In genomic region chr19:38862321-38863059, GRCh38 we compare ENCODE assay signal across 8 cellular contexts. TPM values are rescaled to one million over a fixed set of nuclear protein-coding genes. Genes with fewer than 3 reads are reported as not detected.
A peak's percentile ranks its signal among the peaks of the same experiment; 100 is the strongest.
DNase-seq lines count a peak whose midpoint lies in the region; ATAC-seq, FAIRE-seq and TF ChIP-seq lines count a peak whose summit lies in the region.

No MANE protein-coding gene starts in this region.

- POLR2A ChIA-PET in endothelial cell of umbilical vein (lab: Charles Lee) = interaction anchor here (0.8 kb wide), 2 partner anchors 13 to 68 kb away, joined by 3 read pairs; partner anchors contain the start of genes MRPS12 and SARS2

- DNase-seq in GM04504 (ENCODE audit: low read depth) (peak; percentile 47), NCI-H2196 (lab: John Stamatoyannopoulos, UW; ENCODE audit: unreplicated experiment) (peak; percentile 86), endothelial cell of umbilical vein (ENCODE audit: low read depth, low spot score) (peak; percentile 87), retinal pigment epithelial cell (ENCODE audit: low read depth) (peak; percentile 64), HFFc6 (no peak), dedifferentiated amniotic fluid mesenchymal stem cell (ENCODE audit: extremely low spot score) (no peak)

- BruUV-seq in endothelial cell of umbilical vein (replicated peaks; lab: Mats Ljungman, UMichigan) = no TSS peak

- H3K9me3 ChIP-seq in endothelial cell of umbilical vein (replicated peaks; ENCODE audit: control insufficient read depth, insufficient read depth, low read length) = no peaks in the 10 kb centered on the region

- no peak for TF ChIP-seq CTCF in endothelial cell of umbilical vein (IDR thresholded peaks at IDR 0.05; ENCODE audit: extremely low read depth in 1 of 2, insufficient read depth in 1 of 2, low read depth in 1 of 2, low read length in 2 of 2)
- no peak for TF ChIP-seq CTCF in retinal pigment epithelial cell (conservative IDR thresholded peaks at IDR 0.05; ENCODE audit: low read depth, low read length)
- no peak for TF ChIP-seq CTCF in HFFc6 (IDR thresholded peaks at IDR 0.05)

- CTCF ChIA-PET in endothelial cell of umbilical vein (lab: Charles Lee) = interaction anchor here (1.0 to 2.8 kb wide), 6 partner anchors 10 to 93 kb away, joined by 3 to 11 read pairs (median 8); partner anchors contain the start of gene RINL

- no peaks in the 10 kb centered on the region for H4K20me1 ChIP-seq in endothelial cell of umbilical vein (replicated peaks; ENCODE audit: control insufficient read depth, extremely low read depth, insufficient read depth, low read length)

- no peaks in the 10 kb centered on the region for H3K9me3 Mint-ChIP-seq in HFFc6

- H3K4me3 Mint-ChIP-seq in HFFc6 = no peak overlapping the region

- H3K27ac ChIP-seq in endothelial cell of umbilical vein (ENCODE audit: insufficient read depth, low read depth, low read length) = peak overlapping the region; percentile 35

- no peaks in the 10 kb centered on the region for H3K27me3 ChIP-seq in endothelial cell of umbilical vein (ENCODE audit: control insufficient read depth in 2 of 2, insufficient read depth in 2 of 2, low read length in 2 of 2)

- H3K4me1 Mint-ChIP-seq in HFFc6 (ENCODE audit: low read depth) = no peaks in the 10 kb centered on the region

- intact Hi-C loops in endothelial cell of umbilical vein (cut with micrococcal nuclease) = loop anchor here (1.0 kb wide), 1 partner anchor 10 kb away; no protein-coding TSS in a partner anchor

- no peaks in the 10 kb centered on the region for H3K36me3 Mint-ChIP-seq in HFFc6 (ENCODE audit: low read depth)

- dilution Hi-C loops in endothelial cell of umbilical vein (cut with MboI; ENCODE audit: extremely low pct_ligation_motif_present, low sequenced_read_pairs) = no loop called here

- peak; percentile 64 for TF ChIP-seq POLR2A in endothelial cell of umbilical vein (IDR thresholded peaks at IDR 0.05; ENCODE audit: low read depth, low read length)

- peak overlapping the region; percentile 39 for H2AFZ ChIP-seq in endothelial cell of umbilical vein (ENCODE audit: low read depth, low read length)

- H3K9ac ChIP-seq in endothelial cell of umbilical vein (replicated peaks; ENCODE audit: extremely low read depth, insufficient read depth, low read length) = no peak overlapping the region

- no peaks in the 10 kb centered on the region; the same call in 1 of the 2 replicates for H3K27me3 Mint-ChIP-seq in HFFc6 (ENCODE audit: insufficient read depth)

- peak overlapping the region; percentile 55 for H3K4me2 ChIP-seq in endothelial cell of umbilical vein (ENCODE audit: insufficient read depth, low read length)

- H3K4me1 ChIP-seq in endothelial cell of umbilical vein (ENCODE audit: control insufficient read depth, extremely low read depth, insufficient read depth, low read length) = peaks cover 22% of the 10 kb centered on the region

- no peaks in the 10 kb centered on the region for H3K36me3 ChIP-seq in endothelial cell of umbilical vein (ENCODE audit: control insufficient read depth in 2 of 2, extremely low read depth in 1 of 2, insufficient read depth in 2 of 2, low read length in 2 of 2)

- no peak overlapping the region for H3K27ac Mint-ChIP-seq in HFFc6

- no peaks in the 10 kb centered on the region for H3K79me2 ChIP-seq in endothelial cell of umbilical vein (ENCODE audit: control insufficient read depth, insufficient read depth, low read length)

- peak; percentile 100 for FAIRE-seq in endothelial cell of umbilical vein (lab: Jason Lieb, UNC)

- H3K4me3 ChIP-seq in endothelial cell of umbilical vein (replicated peaks in 1 of 3; ENCODE audit: insufficient read depth in 1 of 3, low read depth in 1 of 3, low read length in 3 of 3) = no peak overlapping the region
- H3K4me3 ChIP-seq in retinal pigment epithelial cell (ENCODE audit: low read length) = no peak overlapping the region

- ATAC-seq in HG02973 (IDR thresholded peaks at IDR 0.05; ENCODE audit: unreplicated experiment) (no peak), HG03521 (IDR thresholded peaks at IDR 0.05; ENCODE audit: unreplicated experiment) (no peak)

- no peaks in the 10 kb centered on the region for H3K9me1 ChIP-seq in endothelial cell of umbilical vein (replicated peaks; ENCODE audit: control insufficient read depth, extremely low read depth, insufficient read depth, low read length)

TF ChIP-seq in endothelial cell of umbilical vein, 7 proteins besides CTCF, POLR2A, EP300 and RAD21:
- TF ChIP-seq EZH2 (IDR thresholded peaks at IDR 0.05; ENCODE audit: borderline replicate concordance, low read depth, low read length, severe bottlenecking) (no peak), FOS (IDR thresholded peaks at IDR 0.05; ENCODE audit: borderline replicate concordance, insufficient read depth, low read length) (peak; percentile 34), JUN (IDR thresholded peaks at IDR 0.05; ENCODE audit: borderline replicate concordance, insufficient read depth, insufficient read length, low read depth) (no peak), GATA2 (IDR thresholded peaks at IDR 0.05; ENCODE audit: insufficient read depth, insufficient read length, low read depth, low read length) (peak; percentile 99), MYC (IDR thresholded peaks at IDR 0.05; ENCODE audit: low read depth, low read length) (peak; percentile 97), MAX (IDR thresholded peaks at IDR 0.05; ENCODE audit: insufficient read depth, insufficient read length) (peak; percentile 71), POLR2AphosphoS5 (IDR thresholded peaks at IDR 0.05; ENCODE audit: insufficient read depth, low read depth, low read length) (peak; percentile 89)

RNA-seq across cellular contexts. Expression of gene HNRNPL, which starts 12.7 kb away (rescaled TPM):
- 427 and 451 TPM in 2 replicates for total RNA-seq in endothelial cell of umbilical vein
- 243 and 305 TPM in 2 replicates for polyA plus RNA-seq in endothelial cell of umbilical vein
- polyA plus RNA-seq in endothelial cell of umbilical vein (2011; cell fraction: cytosol; rRNA removed) = 292 and 332 TPM in 2 replicates
- 413 and 435 TPM in 2 replicates for polyA plus RNA-seq in endothelial cell of umbilical vein (2011; cell fraction: nucleus; rRNA removed)
- polyA plus RNA-seq in endothelial cell of umbilical vein (2012) = 320 and 351 TPM in 2 replicates
- 381 and 414 TPM in 2 replicates for polyA minus RNA-seq in endothelial cell of umbilical vein
- polyA minus RNA-seq in endothelial cell of umbilical vein (2011; cell fraction: cytosol; rRNA and poly(A)+ RNA removed) = 162 TPM
- polyA minus RNA-seq in endothelial cell of umbilical vein (2011; cell fraction: nucleus; rRNA and poly(A)+ RNA removed) = 133 and 168 TPM in 2 replicates
- 100 to 1,000 TPM; 337 to 467 (median 441) TPM for total RNA-seq in HFFc6 (2021; fragmentation: NEBNext Ultra II Directional; extraction: Animal tissue kit (Norgen Biotek cat#: 25700))

RNA-seq across cellular contexts. Expression of gene RINL, which starts 15.6 kb away (rescaled TPM):
- 6.6 and 10.1 TPM in 2 replicates for total RNA-seq in endothelial cell of umbilical vein
- polyA plus RNA-seq in endothelial cell of umbilical vein = 4.7 and 5.3 TPM in 2 replicates
- polyA plus RNA-seq in endothelial cell of umbilical vein (2011; cell fraction: cytosol; rRNA removed) = 3.3 and 4.7 TPM in 2 replicates
- polyA plus RNA-seq in endothelial cell of umbilical vein (2011; cell fraction: nucleus; rRNA removed) = 4.1 and 6.6 TPM in 2 replicates
- polyA plus RNA-seq in endothelial cell of umbilical vein (2012) = 6.0 and 6.2 TPM in 2 replicates
- 2.8 and 4.9 TPM in 2 replicates for polyA minus RNA-seq in endothelial cell of umbilical vein
- 2.4 TPM for polyA minus RNA-seq in endothelial cell of umbilical vein (2011; cell fraction: cytosol; rRNA and poly(A)+ RNA removed)
- polyA minus RNA-seq in endothelial cell of umbilical vein (2011; cell fraction: nucleus; rRNA and poly(A)+ RNA removed) = 0.96 and 1.4 TPM in 2 replicates
- total RNA-seq in HFFc6 (2021; fragmentation: NEBNext Ultra II Directional; extraction: Animal tissue kit (Norgen Biotek cat#: 25700)) = 1 to 10 TPM in 5 of 6 experiments, under 1 TPM in 1; 0.69 to 3.5 (median 1.7) TPM

RNA-seq across cellular contexts. Expression of gene ECH1, which starts 30.9 kb away (rescaled TPM):
- total RNA-seq in endothelial cell of umbilical vein = 62.5 and 69.7 TPM in 2 replicates
- 71.8 and 74.1 TPM in 2 replicates for polyA plus RNA-seq in endothelial cell of umbilical vein
- polyA plus RNA-seq in endothelial cell of umbilical vein (2011; cell fraction: cytosol; rRNA removed) = 52.3 and 57.0 TPM in 2 replicates
- 38.2 and 39.7 TPM in 2 replicates for polyA plus RNA-seq in endothelial cell of umbilical vein (2011; cell fraction: nucleus; rRNA removed)
- polyA plus RNA-seq in endothelial cell of umbilical vein (2012) = 75.4 and 111 TPM in 2 replicates
- polyA minus RNA-seq in endothelial cell of umbilical vein = 49.6 and 51.8 TPM in 2 replicates
- 68.2 TPM for polyA minus RNA-seq in endothelial cell of umbilical vein (2011; cell fraction: cytosol; rRNA and poly(A)+ RNA removed)
- polyA minus RNA-seq in endothelial cell of umbilical vein (2011; cell fraction: nucleus; rRNA and poly(A)+ RNA removed) = 11.0 and 11.4 TPM in 2 replicates
- total RNA-seq in HFFc6 (2021; fragmentation: NEBNext Ultra II Directional; extraction: Animal tissue kit (Norgen Biotek cat#: 25700)) = 10 to 100 TPM; 35.5 to 48.5 (median 45.6) TPM

RNA-seq across cellular contexts. Expression of gene SIRT2, which starts 36.9 kb away (rescaled TPM):
- total RNA-seq in endothelial cell of umbilical vein = 46.3 and 47.6 TPM in 2 replicates
- polyA plus RNA-seq in endothelial cell of umbilical vein = 72.5 and 76.4 TPM in 2 replicates
- 60.7 and 64.3 TPM in 2 replicates for polyA plus RNA-seq in endothelial cell of umbilical vein (2011; cell fraction: cytosol; rRNA removed)
- 103 and 122 TPM in 2 replicates for polyA plus RNA-seq in endothelial cell of umbilical vein (2011; cell fraction: nucleus; rRNA removed)
- polyA plus RNA-seq in endothelial cell of umbilical vein (2012) = 50.3 and 55.6 TPM in 2 replicates
- polyA minus RNA-seq in endothelial cell of umbilical vein = 42.0 and 44.3 TPM in 2 replicates
- 3.8 TPM for polyA minus RNA-seq in endothelial cell of umbilical vein (2011; cell fraction: cytosol; rRNA and poly(A)+ RNA removed)
- polyA minus RNA-seq in endothelial cell of umbilical vein (2011; cell fraction: nucleus; rRNA and poly(A)+ RNA removed) = 26.0 and 26.2 TPM in 2 replicates
- 10 to 100 TPM; 34.9 to 36.4 (median 35.6) TPM for total RNA-seq in HFFc6 (2021; fragmentation: NEBNext Ultra II Directional; extraction: Animal tissue kit (Norgen Biotek cat#: 25700))

RNA-seq across cellular contexts. Expression of gene NFKBIB, which starts 37.3 kb away (rescaled TPM):
- 24.3 and 25.0 TPM in 2 replicates for total RNA-seq in endothelial cell of umbilical vein
- polyA plus RNA-seq in endothelial cell of umbilical vein = 30.8 and 39.6 TPM in 2 replicates
- polyA plus RNA-seq in endothelial cell of umbilical vein (2011; cell fraction: cytosol; rRNA removed) = 19.6 and 27.0 TPM in 2 replicates
- polyA plus RNA-seq in endothelial cell of umbilical vein (2011; cell fraction: nucleus; rRNA removed) = 10.9 and 11.0 TPM in 2 replicates
- polyA plus RNA-seq in endothelial cell of umbilical vein (2012) = 14.7 and 27.3 TPM in 2 replicates
- 7.9 and 10.1 TPM in 2 replicates for polyA minus RNA-seq in endothelial cell of umbilical vein
- polyA minus RNA-seq in endothelial cell of umbilical vein (2011; cell fraction: cytosol; rRNA and poly(A)+ RNA removed) = 8.9 TPM
- 1.5 and 5.5 TPM in 2 replicates for polyA minus RNA-seq in endothelial cell of umbilical vein (2011; cell fraction: nucleus; rRNA and poly(A)+ RNA removed)
- total RNA-seq in HFFc6 (2021; fragmentation: NEBNext Ultra II Directional; extraction: Animal tissue kit (Norgen Biotek cat#: 25700)) = 10 to 100 TPM; 21.8 to 23.4 (median 22.9) TPM

Comparison
In these comparisons a context has a peak if more than half of its experiments do, and no peak if none do; other contexts are left out.
1. DNase-seq: peak in GM04504 (single experiment), NCI-H2196 (single experiment), endothelial cell of umbilical vein (single experiment) and retinal pigment epithelial cell (single experiment); none in HFFc6 (single experiment) and dedifferentiated amniotic fluid mesenchymal stem cell (single experiment).